13 cellular contexts compared by ENCODE assay signal in genomic region chr6:52400316-52401041, GRCh38. TPM values are rescaled to one million over a fixed set of nuclear protein-coding genes. Genes with fewer than 3 reads are reported as not detected.
DNase-seq lines count a peak whose midpoint lies in the region; ATAC-seq and TF ChIP-seq lines count a peak whose summit lies in the region.
"Had no signal": no experiment of that assay in that cellular context is flagged by ENCODE, and none has a peak within 500 bp of the region (broad histone marks: within the 10 kb centered on the region; RNA-seq: fewer than 3 reads in every experiment).

No MANE protein-coding gene starts in this region.

- H3K4me1 ChIP-seq in Peyer's patch: peaks cover 0 to 65% (median 4%) of the 10 kb centered on the region in 4 donors
- no peaks in the 10 kb centered on the region for H3K4me1 ChIP-seq in uterus
- H3K4me1 ChIP-seq: breast epithelium had no signal

- CTCF ChIA-PET in activated naive CD4-positive, alpha-beta T cell treated with anti-CD3 and anti-CD28 coated beads, Interleukin-2, amount 10 ng/mL, durations not matched to agents 7 days and 5 days (lab: Charles Lee): interaction anchor here (0.6 to 8.2 kb wide), 26 partner anchors 9 to 262 kb away, joined by 3 to 159 read pairs (median 4); partner anchors contain the start of genes MCM3 and PAQR8

- H3K27ac ChIP-seq in Peyer's patch (peak overlapping the region in 3 of 4 donors; percentile 18 to 63 (median 34)), dorsolateral prefrontal cortex (peak overlapping the region in 42 of 59 donors; percentile 6 to 97 (median 65)), substantia nigra (ENCODE audit: low read depth, low read length, poor library complexity, severe bottlenecking) (peak overlapping the region; percentile 52), uterus (no peak overlapping the region)
- H3K27ac ChIP-seq: breast epithelium, GM23248 had no signal

- H3K36me3 ChIP-seq in Peyer's patch (peaks cover 0 to 29% (median 0%) of the 10 kb centered on the region in 3 donors), uterus (no peaks in the 10 kb centered on the region)
- H3K36me3 ChIP-seq: breast epithelium had no signal

- H3K4me3 ChIP-seq in Peyer's patch (no peak overlapping the region), dorsolateral prefrontal cortex (no peak overlapping the region), uterus (no peak overlapping the region)
- H3K4me3 ChIP-seq: breast epithelium, GM23248 had no signal

- DNase-seq in activated naive CD4-positive, alpha-beta T cell treated with anti-CD3 and anti-CD28 coated beads, Interleukin-2, amount 10 ng/mL, durations not matched to agents 7 days and 5 days: no peak
- DNase-seq in activated naive CD4-positive, alpha-beta T cell treated with Interleukin-2 at 50 U/mL for 16 hours: no peak
- DNase-seq in Peyer's patch (no peak), dorsolateral prefrontal cortex (no peak), substantia nigra (lab: John Stamatoyannopoulos, UW) (no peak), uterus (no peak)
- DNase-seq: stimulated activated CD4-positive, alpha-beta T cell treated with anti-CD3 and anti-CD28 coated beads, Interleukin-4, amount 100 ng/mL, for 1 hour had no signal

- peaks cover 36% of the 10 kb centered on the region for H3K36me3 Mint-ChIP-seq in activated naive CD4-positive, alpha-beta T cell treated with anti-CD3 and anti-CD28 coated beads, Interleukin-2, amount 10 ng/mL, durations not matched to agents 7 days and 5 days

- no peaks in the 10 kb centered on the region for H3K9me3 Mint-ChIP-seq in activated naive CD4-positive, alpha-beta T cell treated with anti-CD3 and anti-CD28 coated beads, Interleukin-2, amount 10 ng/mL, durations not matched to agents 7 days and 5 days
- H3K9me3 Mint-ChIP-seq: activated T-cell treated with anti-CD3 and anti-CD28 coated beads, Interleukin-2, amount 50 U/mL, for 24 hours had no signal

- no peaks in the 10 kb centered on the region for H3K27me3 Mint-ChIP-seq in activated naive CD4-positive, alpha-beta T cell treated with anti-CD3 and anti-CD28 coated beads, Interleukin-2, amount 10 ng/mL, durations not matched to agents 7 days and 5 days
- H3K27me3 Mint-ChIP-seq: activated T-cell treated with anti-CD3 and anti-CD28 coated beads, Interleukin-2, amount 50 U/mL, for 24 hours; progenitor cell of endocrine pancreas had no signal

- no peak for TF ChIP-seq POLR2A in Peyer's patch (IDR thresholded peaks at IDR 0.05)
- TF ChIP-seq POLR2A in uterus (IDR thresholded peaks at IDR 0.05): no peak

- no peaks in the 10 kb centered on the region for H3K27me3 ChIP-seq in Peyer's patch
- no peaks in the 10 kb centered on the region for H3K27me3 ChIP-seq in dorsolateral prefrontal cortex
- H3K27me3 ChIP-seq in uterus: no peaks in the 10 kb centered on the region
- H3K27me3 ChIP-seq: breast epithelium had no signal

- H3K4me1 Mint-ChIP-seq in activated naive CD4-positive, alpha-beta T cell treated with anti-CD3 and anti-CD28 coated beads, Interleukin-2, amount 10 ng/mL, durations not matched to agents 7 days and 5 days: peaks cover 62% of the 10 kb centered on the region

- TF ChIP-seq CTCF in Peyer's patch (IDR thresholded peaks at IDR 0.05) (no peak), dorsolateral prefrontal cortex (IDR thresholded peaks at IDR 0.05 in 54 of 56, conservative IDR thresholded peaks at IDR 0.05 in 2 of 56; ENCODE audit: low read depth in 1 of 56, partially characterized antibody in 56 of 56) (no peak), uterus (IDR thresholded peaks at IDR 0.05) (no peak)

- H3K27ac Mint-ChIP-seq in activated naive CD4-positive, alpha-beta T cell treated with anti-CD3 and anti-CD28 coated beads, Interleukin-2, amount 10 ng/mL, durations not matched to agents 7 days and 5 days: peak overlapping the region; percentile 97
- H3K27ac Mint-ChIP-seq: progenitor cell of endocrine pancreas had no signal

- no peak overlapping the region for H3K4me3 Mint-ChIP-seq in activated naive CD4-positive, alpha-beta T cell treated with anti-CD3 and anti-CD28 coated beads, Interleukin-2, amount 10 ng/mL, durations not matched to agents 7 days and 5 days
- H3K4me3 Mint-ChIP-seq: activated T-cell treated with anti-CD3 and anti-CD28 coated beads, Interleukin-2, amount 50 U/mL, for 24 hours had no signal

- H3K9me3 ChIP-seq in Peyer's patch: no peaks in the 10 kb centered on the region
- H3K9me3 ChIP-seq in uterus: no peaks in the 10 kb centered on the region
- H3K9me3 ChIP-seq: breast epithelium had no signal

- no peak for ATAC-seq in GM21737 (IDR thresholded peaks at IDR 0.05; ENCODE audit: unreplicated experiment)
- no peak for ATAC-seq in GM21447 (IDR thresholded peaks at IDR 0.05; ENCODE audit: unreplicated experiment)

- intact Hi-C loops in dorsolateral prefrontal cortex (cut with DNase I) (loop anchor here in 1 of 2 donors (5.0 kb wide), 1 partner anchor 113 kb away; no protein-coding TSS in a partner anchor), uterus (cut with DNase I; ENCODE audit: low total_unique reads) (no loop called here)

RNA-seq across cellular contexts. Expression of gene EFHC1, which starts 19.7 kb away (rescaled TPM):
- total RNA-seq in Peyer's patch (10 to 100 TPM; 20.0 to 40.4 (median 22.7) TPM), dorsolateral prefrontal cortex (10 to 100 TPM; 18.1 to 39.8 (median 27.3) TPM), uterus (10 to 100 TPM; 15.6 to 63.0 (median 29.5) TPM)

RNA-seq across cellular contexts. Expression of gene PAQR8, which starts 38.5 kb away (rescaled TPM):
- total RNA-seq in Peyer's patch: 100 to 1,000 TPM in 3 of 4 donors, 1 to 10 TPM in 1; 9.1 to 300 (median 210) TPM
- 100 to 1,000 TPM in 46 of 120 experiments, 10 to 100 TPM in 74; 40.1 to 180 (median 87.5) TPM for total RNA-seq in dorsolateral prefrontal cortex
- 10 to 100 TPM; 12.3 to 24.7 (median 13.9) TPM for total RNA-seq in uterus

Comparison
In these comparisons a context has a peak if more than half of its experiments do, and no peak if none do; other contexts are left out.
1. H3K27ac ChIP-seq: peak in Peyer's patch (3 of 4), dorsolateral prefrontal cortex (42 of 59) and substantia nigra (single experiment); none in uterus (0 of 2).